ENCODE assay signal across 9 cellular contexts in the genomic region with DNA sequence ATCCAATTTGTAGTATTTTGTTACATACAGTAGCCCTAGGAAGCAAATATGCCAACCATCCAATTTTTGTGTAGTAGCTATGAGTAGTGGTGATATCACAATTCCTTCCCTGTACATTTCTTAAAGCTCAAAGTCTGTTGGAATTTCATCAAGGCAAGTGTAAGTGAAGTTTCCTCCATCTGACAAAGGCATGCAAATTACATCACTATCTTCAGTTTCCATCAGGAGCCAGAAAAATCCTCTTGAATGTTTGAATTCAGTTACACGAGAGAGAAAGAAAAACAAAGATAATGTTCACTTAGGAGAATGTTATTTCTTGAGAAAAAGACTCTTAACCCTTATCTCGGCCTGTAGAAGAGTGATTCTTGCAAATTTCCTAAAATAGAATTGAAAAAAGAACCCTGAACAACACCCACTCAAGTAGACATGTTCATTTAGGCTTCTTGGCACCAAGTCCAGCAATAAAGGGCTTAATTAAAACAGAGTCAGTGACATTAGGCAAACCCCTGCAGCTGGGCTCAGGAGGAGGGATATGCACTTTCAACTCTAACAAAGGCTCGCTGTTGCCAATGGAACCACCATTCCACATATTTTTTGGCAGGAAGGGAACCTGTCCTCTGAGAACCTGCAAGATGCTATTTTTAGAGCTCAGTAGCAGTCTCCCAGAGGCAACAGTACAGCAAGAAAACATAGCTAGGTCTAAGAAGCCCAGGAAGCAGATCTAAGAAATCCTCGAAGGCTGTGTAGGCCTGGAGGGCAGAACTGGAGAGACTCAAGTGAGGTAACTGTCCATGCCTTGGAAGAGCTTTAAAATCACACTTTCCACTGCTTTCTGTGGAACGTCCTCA.
A peak's percentile ranks its signal among the peaks of the same experiment; 100 is the strongest.
DNase-seq lines count a peak whose midpoint lies in the region; ATAC-seq and TF ChIP-seq lines count a peak whose summit lies in the region.
"Had no signal": no experiment of that assay in that cellular context is flagged by ENCODE, and none has a peak within 500 bp of the region (broad histone marks: within the 10 kb centered on the region; RNA-seq: fewer than 3 reads in every experiment).

No MANE protein-coding gene starts in this region.

- H3K4me2 ChIP-seq in GM23338 (no peak overlapping the region), smooth muscle cell (peak overlapping the region; percentile 46)

- DNase-seq in GM23338 (ENCODE audit: low spot score): no peak
- DNase-seq in adipocyte (ENCODE audit: low read depth): peak; percentile 87
- DNase-seq in left ventricle myocardium superior: no peak
- DNase-seq in smooth muscle cell (lab: John Stamatoyannopoulos, UW; ENCODE audit: unreplicated experiment): no peak
- DNase-seq in NCI-H2081 treated with DMSO at 0.1 percent for 48 hours (lab: John Stamatoyannopoulos, UW): no peak
- no peak for DNase-seq in activated CD4-positive, alpha-beta T cell treated with anti-CD3 and anti-CD28 coated beads for 48 hours
- DNase-seq: activated naive CD8-positive, alpha-beta T cell treated with anti-CD3 and anti-CD28 coated beads, Interleukin-2, amount 10 ng/mL, durations not matched to agents 7 days and 5 days had no signal

- H3K27ac ChIP-seq in GM23338 (ENCODE audit: low read depth) (no peak overlapping the region), smooth muscle cell (ENCODE audit: low read depth) (peak overlapping the region; percentile 71)

- WGBS in smooth muscle cell (ENCODE audit: low lambda C conversion rate): 19% methylated on average over 5 of the region's 5 CpGs

- H3K36me3 ChIP-seq in GM23338 (ENCODE audit: insufficient read depth): no peaks in the 10 kb centered on the region
- H3K36me3 ChIP-seq in adipocyte (ENCODE audit: control insufficient read depth, insufficient read depth, low read length, severe bottlenecking): no peaks in the 10 kb centered on the region
- no peaks in the 10 kb centered on the region for H3K36me3 ChIP-seq in smooth muscle cell (ENCODE audit: low read depth)

- ATAC-seq in GM23338 (peak; percentile 29; the same call in 1 of the 3 replicates), left ventricle myocardium superior (peak; percentile 88), GM18520 (IDR thresholded peaks at IDR 0.05; ENCODE audit: unreplicated experiment) (no peak), GM19328 (IDR thresholded peaks at IDR 0.05; ENCODE audit: unreplicated experiment) (no peak)

- peaks cover 7% of the 10 kb centered on the region; the same call in 1 of the 2 replicates for H3K4me1 ChIP-seq in GM23338 (ENCODE audit: insufficient read depth)
- peaks cover 52% of the 10 kb centered on the region for H3K4me1 ChIP-seq in adipocyte (ENCODE audit: control insufficient read depth, insufficient read depth, low read length)
- H3K4me1 ChIP-seq in smooth muscle cell (ENCODE audit: low read depth): peaks cover 20% of the 10 kb centered on the region

- H3K79me2 ChIP-seq in GM23338 (replicated peaks; ENCODE audit: insufficient read depth) (no peaks in the 10 kb centered on the region), smooth muscle cell (ENCODE audit: low read depth) (no peaks in the 10 kb centered on the region)

- no peak overlapping the region for H3K27ac Mint-ChIP-seq in GM23338
- H3K27ac Mint-ChIP-seq: activated naive CD8-positive, alpha-beta T cell treated with anti-CD3 and anti-CD28 coated beads, Interleukin-2, amount 10 ng/mL, durations not matched to agents 7 days and 5 days had no signal

- H4K20me1 ChIP-seq in GM23338 (replicated peaks; ENCODE audit: insufficient read depth) (no peaks in the 10 kb centered on the region), smooth muscle cell (ENCODE audit: low read depth) (no peaks in the 10 kb centered on the region)

- TF ChIP-seq CTCF in GM23338 (conservative IDR thresholded peaks at IDR 0.05; ENCODE audit: low read depth in 2 of 2): no peak
- no peak for TF ChIP-seq CTCF in smooth muscle cell (IDR thresholded peaks at IDR 0.05; ENCODE audit: borderline replicate concordance, insufficient read depth, poor library complexity, severe bottlenecking)

- H3K27me3 ChIP-seq in GM23338 (ENCODE audit: insufficient read depth): no peaks in the 10 kb centered on the region
- H3K27me3 ChIP-seq in adipocyte (replicated peaks; ENCODE audit: control insufficient read depth, insufficient read depth, low read length): no peaks in the 10 kb centered on the region
- no peaks in the 10 kb centered on the region for H3K27me3 ChIP-seq in smooth muscle cell (ENCODE audit: low read depth)

- 0 out of 3 replicates have a peak, but pooled peaks cover 4% of the 10 kb centered on the region for H3K9me3 Mint-ChIP-seq in GM23338

- intact Hi-C loops in left ventricle myocardium superior (cut with micrococcal nuclease): no loop called here

- H3K36me3 Mint-ChIP-seq in GM23338 (ENCODE audit: low read depth): no peaks in the 10 kb centered on the region; the same call in 2 of the 3 replicates
- H3K36me3 Mint-ChIP-seq: activated naive CD8-positive, alpha-beta T cell treated with anti-CD3 and anti-CD28 coated beads, Interleukin-2, amount 10 ng/mL, durations not matched to agents 7 days and 5 days had no signal

- H3K9me3 ChIP-seq in adipocyte (ENCODE audit: control insufficient read depth, low read length): no peaks in the 10 kb centered on the region
- no peaks in the 10 kb centered on the region for H3K9me3 ChIP-seq in smooth muscle cell (replicated peaks; ENCODE audit: low read depth)

- H3K9ac ChIP-seq in adipocyte (ENCODE audit: low read length) (peak overlapping the region; percentile 17), smooth muscle cell (ENCODE audit: low read depth) (no peak overlapping the region)

- no peaks in the 10 kb centered on the region for H3F3A ChIP-seq in GM23338 (replicated peaks; ENCODE audit: low read depth)
- H3F3A ChIP-seq in smooth muscle cell (ENCODE audit: low read depth): peaks cover 34% of the 10 kb centered on the region

- H3K4me3 Mint-ChIP-seq in GM23338: no peak overlapping the region
- H3K4me3 Mint-ChIP-seq: activated naive CD8-positive, alpha-beta T cell treated with anti-CD3 and anti-CD28 coated beads, Interleukin-2, amount 10 ng/mL, durations not matched to agents 7 days and 5 days had no signal

- H3K4me3 ChIP-seq in GM23338: no peak overlapping the region
- no peak overlapping the region for H3K4me3 ChIP-seq in adipocyte (ENCODE audit: low read length)
- H3K4me3 ChIP-seq in smooth muscle cell: no peak overlapping the region

- H2AFZ ChIP-seq in GM23338: 0 out of 2 replicates have a peak overlapping the region, but pooled peaks have one; percentile 10
- H2AFZ ChIP-seq in smooth muscle cell (ENCODE audit: low read depth): no peak overlapping the region

- H3K9me2 ChIP-seq in GM23338 (ENCODE audit: insufficient read depth): peaks cover 2% of the 10 kb centered on the region; the same call in 1 of the 2 replicates

- H3K27me3 Mint-ChIP-seq in GM23338 (ENCODE audit: insufficient read depth, low read depth, poor library complexity): peaks cover 3% of the 10 kb centered on the region
- H3K27me3 Mint-ChIP-seq: activated naive CD8-positive, alpha-beta T cell treated with anti-CD3 and anti-CD28 coated beads, Interleukin-2, amount 10 ng/mL, durations not matched to agents 7 days and 5 days had no signal

- peaks cover 10% of the 10 kb centered on the region for H3K4me1 Mint-ChIP-seq in GM23338
- H3K4me1 Mint-ChIP-seq: activated naive CD8-positive, alpha-beta T cell treated with anti-CD3 and anti-CD28 coated beads, Interleukin-2, amount 10 ng/mL, durations not matched to agents 7 days and 5 days had no signal

TF ChIP-seq in GM23338, 12 proteins besides CTCF, POLR2A, EP300 and RAD21:
- TF ChIP-seq ZNF331 (CRISPR knock-in tag; IDR thresholded peaks at IDR 0.05; ENCODE audit: low read depth): no peak
- TF ChIP-seq REST (IDR thresholded peaks at IDR 0.05; ENCODE audit: unreplicated experiment): no peak

Comparison
In these comparisons a context has a peak if more than half of its experiments do, and no peak if none do; other contexts are left out.
1. ATAC-seq: peak in GM23338 (single experiment) and left ventricle myocardium superior (single experiment); none in GM18520 (single experiment) and GM19328 (single experiment).